ENCODE assay signal across 9 cellular contexts in the genomic region with DNA sequence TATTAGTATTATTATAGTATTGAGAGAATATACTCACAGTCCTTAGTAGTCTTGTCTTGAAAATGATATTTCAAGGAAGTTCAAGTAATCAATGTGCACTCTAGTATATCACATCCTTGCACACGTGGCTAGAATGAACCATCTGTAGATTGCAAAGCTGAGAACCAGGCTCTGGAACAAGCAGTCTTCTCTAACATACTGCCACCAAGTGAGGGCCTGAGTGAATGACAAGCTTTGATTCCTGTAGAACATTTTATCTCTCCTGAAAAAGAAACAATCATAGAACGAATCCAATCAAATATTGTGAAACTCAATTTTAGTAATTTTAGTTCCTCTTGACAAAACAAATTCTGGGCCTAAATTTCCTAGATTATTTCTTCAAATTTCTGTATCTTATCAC. TPM values are rescaled to one million over a fixed set of nuclear protein-coding genes. Genes with fewer than 3 reads are reported as not detected.
DNase-seq lines count a peak whose midpoint lies in the region; ATAC-seq, FAIRE-seq and TF ChIP-seq lines count a peak whose summit lies in the region.
"Had no signal": no experiment of that assay in that cellular context is flagged by ENCODE, and none has a peak within 500 bp of the region (broad histone marks: within the 10 kb centered on the region; RNA-seq: fewer than 3 reads in every experiment).

No MANE protein-coding gene starts in this region.

- peak; percentile 69 for DNase-seq in NCI-H82 (lab: John Stamatoyannopoulos, UW)
- no peak for DNase-seq in NCI-H82 treated with DMSO at 0.1 percent for 48 hours (lab: John Stamatoyannopoulos, UW; ENCODE audit: unreplicated experiment)
- DNase-seq in brain microvascular endothelial cell: peak; percentile 46
- DNase-seq in small intestine: peak; percentile 47
- no peak for DNase-seq in mesothelial cell of epicardium (ENCODE audit: low spot score in 2 of 2, unreplicated experiment in 2 of 2)

- WGBS in small intestine, 3 donors: 12 to 35% (median 16%) methylated on average over 2 of the region's 2 CpGs

- H3K9me3 Mint-ChIP-seq in mesothelial cell of epicardium: no peaks in the 10 kb centered on the region

- H3K27ac ChIP-seq in brain microvascular endothelial cell: no peak overlapping the region
- no peak overlapping the region for H3K27ac ChIP-seq in small intestine (ENCODE audit: low read depth in 1 of 2, low read length in 1 of 2)

- H3K4me1 Mint-ChIP-seq in mesothelial cell of epicardium: peaks cover 2% of the 10 kb centered on the region

- TF ChIP-seq CTCF in LNCAP (IDR thresholded peaks at IDR 0.05) (peak; percentile 51), brain microvascular endothelial cell (IDR thresholded peaks at IDR 0.05; ENCODE audit: low read depth, low read length, missing control alignments) (peak; percentile 64), mesothelial cell of epicardium (IDR thresholded peaks at IDR 0.05; ENCODE audit: unreplicated experiment) (no peak)

- H3K27ac Mint-ChIP-seq in mesothelial cell of epicardium: no peak overlapping the region

- ATAC-seq in HG03469 (IDR thresholded peaks at IDR 0.05; ENCODE audit: unreplicated experiment): no peak
- no peak for ATAC-seq in HG03439 (IDR thresholded peaks at IDR 0.05; ENCODE audit: unreplicated experiment)

- H3K36me3 ChIP-seq in brain microvascular endothelial cell (replicated peaks) (no peaks in the 10 kb centered on the region), small intestine (ENCODE audit: control insufficient read depth in 2 of 2, insufficient read depth in 2 of 2, low read length in 2 of 2) (no peaks in the 10 kb centered on the region)

- no peaks in the 10 kb centered on the region for H3K4me1 ChIP-seq in small intestine (ENCODE audit: control insufficient read depth in 2 of 2, insufficient read depth in 1 of 2, low read depth in 1 of 2, low read length in 1 of 2)

- peaks cover 3% of the 10 kb centered on the region for H3K27me3 Mint-ChIP-seq in mesothelial cell of epicardium (ENCODE audit: low read depth)

- H3K27me3 ChIP-seq in brain microvascular endothelial cell (replicated peaks) (no peaks in the 10 kb centered on the region), small intestine (ENCODE audit: control insufficient read depth in 2 of 2, insufficient read depth in 2 of 2, low read length in 2 of 2) (no peaks in the 10 kb centered on the region)

- in situ Hi-C loops in brain microvascular endothelial cell (cut with HindIII; ENCODE audit: low pct_ligation_motif_present, low sequenced_read_pairs): no loop called here

- H3K9me3 ChIP-seq in small intestine (ENCODE audit: control insufficient read depth, low read depth): no peaks in the 10 kb centered on the region

- no peaks in the 10 kb centered on the region for H3K36me3 Mint-ChIP-seq in mesothelial cell of epicardium

- no peak overlapping the region for H3K4me3 ChIP-seq in brain microvascular endothelial cell (ENCODE audit: low read depth, low read length)
- no peak overlapping the region for H3K4me3 ChIP-seq in small intestine (ENCODE audit: low read depth in 1 of 2, low read length in 2 of 2)

- no peak for FAIRE-seq in small intestine (lab: Jason Lieb, UNC)

- H3K4me3 Mint-ChIP-seq in mesothelial cell of epicardium: no peak overlapping the region

RNA-seq across cellular contexts. Expression of a gene that starts 55.3 kb away (rescaled TPM):
- 1 to 10 TPM in 1 of 3 donors, not detected in 2; 5.1 TPM for polyA plus RNA-seq in small intestine
- not detected in 3 replicates for total RNA-seq in mesothelial cell of epicardium
- total RNA-seq: pulmonary artery endothelial cell had no signal

Comparison
In these comparisons a context has a peak if more than half of its experiments do, and no peak if none do; other contexts are left out.
1. DNase-seq: peak in NCI-H82 (single experiment), brain microvascular endothelial cell (single experiment) and small intestine (single experiment); none in NCI-H82 treated with DMSO at 0.1 percent for 48 hours (single experiment) and mesothelial cell of epicardium (0 of 2).